In the genomic region with DNA sequence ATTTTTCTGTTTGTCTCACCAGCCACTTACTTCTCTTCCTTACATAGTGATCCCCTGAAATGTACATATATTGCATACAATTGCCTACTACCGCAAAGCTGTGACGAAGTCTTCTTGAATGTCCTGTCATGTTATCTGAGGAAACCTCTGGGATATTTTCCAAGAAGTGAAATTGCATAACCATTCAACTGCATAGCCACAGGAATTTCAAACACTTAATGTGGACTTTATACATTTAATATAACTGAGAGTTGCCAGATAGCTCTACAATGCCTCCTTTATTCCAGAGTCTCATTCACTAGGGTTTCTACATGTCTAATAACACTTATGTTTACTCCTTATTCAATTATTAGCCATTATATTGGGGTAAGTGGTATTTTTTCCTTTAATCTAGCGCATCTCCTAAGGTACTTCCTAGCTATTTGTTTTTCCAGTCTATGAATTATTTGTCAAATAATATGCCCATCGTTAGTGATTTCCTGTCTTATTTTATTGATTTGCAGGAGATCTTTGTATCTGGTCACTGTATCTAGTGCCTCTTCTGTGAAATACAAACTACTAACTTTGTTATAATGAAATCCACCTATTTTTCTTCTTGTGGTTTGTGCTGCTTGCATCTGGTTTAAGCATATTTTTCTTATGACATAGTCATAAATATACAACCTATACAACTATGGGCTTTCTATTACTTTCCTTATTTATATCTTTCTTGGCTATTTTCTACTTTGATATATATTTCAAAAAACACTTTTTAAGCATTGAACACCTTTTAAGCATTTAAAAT, we compare ENCODE assay signal across 10 cellular contexts.
DNase-seq lines count a peak whose midpoint lies in the region; ATAC-seq, FAIRE-seq and TF ChIP-seq lines count a peak whose summit lies in the region.
"Had no signal": no experiment of that assay in that cellular context is flagged by ENCODE, and none has a peak within 500 bp of the region (broad histone marks: within the 10 kb centered on the region; RNA-seq: fewer than 3 reads in every experiment).

No MANE protein-coding gene starts in this region.

- TF ChIP-seq POLR2A in H54 (IDR thresholded peaks at IDR 0.05; ENCODE audit: low read depth, low read length) (no peak), gastrocnemius medialis (IDR thresholded peaks at IDR 0.05) (no peak)

- H3K27me3 Mint-ChIP-seq in glutamatergic neuron (ENCODE audit: unreplicated experiment) = no peaks in the 10 kb centered on the region
- no peaks in the 10 kb centered on the region for H3K27me3 Mint-ChIP-seq in activated naive CD8-positive, alpha-beta T cell treated with anti-CD3 and anti-CD28 coated beads, Interleukin-2, amount 50 U/mL, for 24 hours

- H3K27ac ChIP-seq in RWPE2 (ENCODE audit: poor library complexity, severe bottlenecking) (peak overlapping the region; percentile 96), small intestine (ENCODE audit: low read depth in 1 of 2, low read length in 1 of 2) (no peak overlapping the region), gastrocnemius medialis (no peak overlapping the region)
- H3K27ac ChIP-seq: ovary, Peyer's patch had no signal

- H3K4me3 ChIP-seq in RWPE2 (ENCODE audit: severe bottlenecking) (no peak overlapping the region), small intestine (ENCODE audit: low read depth in 1 of 2, low read length in 2 of 2) (no peak overlapping the region), gastrocnemius medialis (no peak overlapping the region)
- H3K4me3 ChIP-seq: ovary, Peyer's patch had no signal

- DNase-seq in H54 (ENCODE audit: insufficient read length, low spot score) = no peak
- no peak for DNase-seq in RWPE2 (ENCODE audit: low spot score)
- DNase-seq in fibroblast of gingiva (ENCODE audit: low read depth) = peak; percentile 97
- DNase-seq in small intestine = peak; percentile 93
- DNase-seq in gastrocnemius medialis = no peak
- no peak for DNase-seq in glutamatergic neuron
- DNase-seq in activated naive CD8-positive, alpha-beta T cell treated with anti-CD3 and anti-CD28 coated beads, Interleukin-2, amount 50 U/mL, for 24 hours = no peak
- DNase-seq: activated CD8-positive, alpha-beta T cell treated with anti-CD3 and anti-CD28 coated beads, Interleukin-2, amount 10 ng/mL, durations not matched to agents 7 days and 5 days; ovary; Peyer's patch had no signal

- peaks cover 3% of the 10 kb centered on the region for H3K4me1 Mint-ChIP-seq in glutamatergic neuron (ENCODE audit: low read depth, unreplicated experiment)
- no peaks in the 10 kb centered on the region for H3K4me1 Mint-ChIP-seq in activated naive CD8-positive, alpha-beta T cell treated with anti-CD3 and anti-CD28 coated beads, Interleukin-2, amount 50 U/mL, for 24 hours

- no peaks in the 10 kb centered on the region for H3K36me3 ChIP-seq in RWPE2 (ENCODE audit: low read depth)
- no peaks in the 10 kb centered on the region for H3K36me3 ChIP-seq in small intestine (ENCODE audit: control insufficient read depth in 2 of 2, insufficient read depth in 2 of 2, low read length in 2 of 2)
- no peaks in the 10 kb centered on the region for H3K36me3 ChIP-seq in gastrocnemius medialis
- H3K36me3 ChIP-seq: ovary, Peyer's patch had no signal

- H3K27me3 ChIP-seq in RWPE2 (ENCODE audit: insufficient read depth, poor library complexity, severe bottlenecking) (no peaks in the 10 kb centered on the region), small intestine (ENCODE audit: control insufficient read depth in 2 of 2, insufficient read depth in 2 of 2, low read length in 2 of 2) (no peaks in the 10 kb centered on the region), gastrocnemius medialis (no peaks in the 10 kb centered on the region)
- H3K27me3 ChIP-seq: ovary, Peyer's patch had no signal

- H3K9me3 ChIP-seq in RWPE2 (ENCODE audit: severe bottlenecking) (no peaks in the 10 kb centered on the region), small intestine (ENCODE audit: control insufficient read depth, low read depth) (no peaks in the 10 kb centered on the region), gastrocnemius medialis (no peaks in the 10 kb centered on the region)
- H3K9me3 ChIP-seq: ovary had no signal

- in situ Hi-C loops in gastrocnemius medialis (cut with MboI; ENCODE audit: low sequenced_read_pairs in 4 of 4) = no loop called here

- FAIRE-seq in H54 (lab: Jason Lieb, UNC) (peak; percentile 33), small intestine (lab: Jason Lieb, UNC) (peak; percentile 33)

- peaks cover 4% of the 10 kb centered on the region for H3K36me3 Mint-ChIP-seq in glutamatergic neuron (ENCODE audit: unreplicated experiment)
- H3K36me3 Mint-ChIP-seq in activated naive CD8-positive, alpha-beta T cell treated with anti-CD3 and anti-CD28 coated beads, Interleukin-2, amount 50 U/mL, for 24 hours (ENCODE audit: low read depth) = peaks cover 2% of the 10 kb centered on the region

- H3K4me3 Mint-ChIP-seq in glutamatergic neuron (ENCODE audit: unreplicated experiment) = no peak overlapping the region
- no peak overlapping the region for H3K4me3 Mint-ChIP-seq in activated naive CD8-positive, alpha-beta T cell treated with anti-CD3 and anti-CD28 coated beads, Interleukin-2, amount 50 U/mL, for 24 hours
- H3K4me3 Mint-ChIP-seq: activated CD8-positive, alpha-beta T cell treated with anti-CD3 and anti-CD28 coated beads, Interleukin-2, amount 10 ng/mL, durations not matched to agents 7 days and 5 days had no signal

- TF ChIP-seq CTCF in RWPE2 (IDR thresholded peaks at IDR 0.05; ENCODE audit: poor library complexity, severe bottlenecking) = no peak
- no peak for TF ChIP-seq CTCF in gastrocnemius medialis (IDR thresholded peaks at IDR 0.05 in 4 of 5, conservative IDR thresholded peaks at IDR 0.05 in 1 of 5)
- no peak for TF ChIP-seq CTCF in glutamatergic neuron (IDR thresholded peaks at IDR 0.05; ENCODE audit: partially characterized antibody, unreplicated experiment)

- intact Hi-C loops in gastrocnemius medialis (cut with DNase I; ENCODE audit: low total_unique reads) = no loop called here

- H3K9me3 Mint-ChIP-seq in glutamatergic neuron (ENCODE audit: unreplicated experiment) = no peaks in the 10 kb centered on the region
- H3K9me3 Mint-ChIP-seq in activated naive CD8-positive, alpha-beta T cell treated with anti-CD3 and anti-CD28 coated beads, Interleukin-2, amount 50 U/mL, for 24 hours = peaks cover 23% of the 10 kb centered on the region

- H3K4me1 ChIP-seq in RWPE2 (ENCODE audit: insufficient read depth, poor library complexity, severe bottlenecking) (peaks cover 57% of the 10 kb centered on the region), small intestine (ENCODE audit: control insufficient read depth in 2 of 2, insufficient read depth in 1 of 2, low read depth in 1 of 2, low read length in 1 of 2) (no peaks in the 10 kb centered on the region), gastrocnemius medialis (no peaks in the 10 kb centered on the region)

- no peak overlapping the region for H3K27ac Mint-ChIP-seq in glutamatergic neuron (ENCODE audit: unreplicated experiment)
- no peak overlapping the region for H3K27ac Mint-ChIP-seq in activated naive CD8-positive, alpha-beta T cell treated with anti-CD3 and anti-CD28 coated beads, Interleukin-2, amount 50 U/mL, for 24 hours
- H3K27ac Mint-ChIP-seq: activated CD8-positive, alpha-beta T cell treated with anti-CD3 and anti-CD28 coated beads, Interleukin-2, amount 10 ng/mL, durations not matched to agents 7 days and 5 days had no signal

- peak; percentile 94 for ATAC-seq in RWPE2 (ENCODE audit: low read depth)
- ATAC-seq in gastrocnemius medialis = no peak
- no peak for ATAC-seq in activated naive CD8-positive, alpha-beta T cell treated with anti-CD3 and anti-CD28 coated beads, Interleukin-2, amount 50 U/mL, for 24 hours
- ATAC-seq: activated CD8-positive, alpha-beta T cell treated with anti-CD3 and anti-CD28 coated beads, Interleukin-2, amount 10 ng/mL, durations not matched to agents 7 days and 5 days had no signal

- 9 to 45% (median 26%) methylated on average over 4 of the region's 4 CpGs for WGBS in small intestine, 3 donors

Comparison
In these comparisons a context has a peak if more than half of its experiments do, and no peak if none do; other contexts are left out.
1. DNase-seq: peak in fibroblast of gingiva (single experiment) and small intestine (single experiment); none in H54 (single experiment), RWPE2 (single experiment), gastrocnemius medialis (0 of 2), glutamatergic neuron (single experiment) and activated naive CD8-positive, alpha-beta T cell treated with anti-CD3 and anti-CD28 coated beads, Interleukin-2, amount 50 U/mL, for 24 hours (single experiment).